8 cellular contexts compared by ENCODE assay signal in the genomic region with DNA sequence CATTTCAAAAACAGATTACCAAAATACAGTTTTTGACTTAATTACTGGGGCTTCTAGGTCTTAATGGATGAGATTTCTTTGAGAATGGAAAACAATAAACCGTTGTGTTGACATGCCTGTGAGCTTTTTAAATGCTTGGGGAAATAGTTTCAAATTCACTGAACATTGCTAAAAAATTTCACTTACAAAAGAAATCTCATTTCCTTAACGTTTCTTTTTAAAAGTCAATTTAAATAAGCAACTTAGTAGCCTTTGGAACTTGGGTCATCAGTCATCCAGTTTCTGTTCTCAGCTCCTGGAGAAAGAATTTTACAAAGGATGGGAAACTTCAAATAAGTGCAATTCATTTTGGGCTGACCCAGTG. TPM values are rescaled to one million over a fixed set of nuclear protein-coding genes. Genes with fewer than 3 reads are reported as not detected.
A peak's percentile ranks its signal among the peaks of the same experiment; 100 is the strongest.
DNase-seq lines count a peak whose midpoint lies in the region; ATAC-seq, FAIRE-seq and TF ChIP-seq lines count a peak whose summit lies in the region.

No MANE protein-coding gene starts in this region.

- no peak for TF ChIP-seq CTCF in left ventricle myocardium inferior (IDR thresholded peaks at IDR 0.05; ENCODE audit: borderline replicate concordance)
- TF ChIP-seq CTCF in MCF 10A (IDR thresholded peaks at IDR 0.05; ENCODE audit: unreplicated experiment) = no peak
- no peak for TF ChIP-seq CTCF in uterus (IDR thresholded peaks at IDR 0.05)

- no peak for FAIRE-seq in HTR-8/SVneo (lab: Jason Lieb, UNC)

- H3K27me3 ChIP-seq in left ventricle myocardium inferior (ENCODE audit: low read depth) (no peaks in the 10 kb centered on the region), mononuclear cell (ENCODE audit: insufficient read depth, low read length) (no peaks in the 10 kb centered on the region), uterus (no peaks in the 10 kb centered on the region)

- H3K9me3 ChIP-seq in left ventricle myocardium inferior (replicated peaks) (no peaks in the 10 kb centered on the region), mononuclear cell (ENCODE audit: low read depth, low read length) (no peaks in the 10 kb centered on the region), uterus (no peaks in the 10 kb centered on the region)

- ATAC-seq in Right ventricle myocardium superior (ENCODE audit: poor library complexity) (no peak), HG02884 (IDR thresholded peaks at IDR 0.05; ENCODE audit: unreplicated experiment) (no peak), GM19452 (IDR thresholded peaks at IDR 0.05; ENCODE audit: unreplicated experiment) (no peak)

- H3K4me1 Mint-ChIP-seq in MCF 10A (ENCODE audit: insufficient read depth, unreplicated experiment) = peaks cover 36% of the 10 kb centered on the region

- BruUV-seq in MCF 10A (replicated peaks; lab: Mats Ljungman, UMichigan) = no TSS peak

- DNase-seq in left ventricle myocardium inferior (no peak), Right ventricle myocardium superior (no peak), MCF 10A (ENCODE audit: unreplicated experiment) (no peak), uterus (no peak), HTR-8/SVneo (ENCODE audit: insufficient read length, low spot score) (no peak)

- POLR2A ChIA-PET in MCF 10A (lab: Yijun Ruan, JAX) = interaction anchor here (1.2 to 5.2 kb wide), 6 partner anchors 11 to 147 kb away, joined by 3 to 49 read pairs (median 5); partner anchors contain the start of gene CCDC9

- peak overlapping the region; percentile 99 for H3K27ac Mint-ChIP-seq in MCF 10A (ENCODE audit: low read depth, unreplicated experiment)

- intact Hi-C loops in left ventricle myocardium inferior (cut with micrococcal nuclease) (no loop called here), Right ventricle myocardium superior (cut with DNase I) (no loop called here), MCF 10A (cut with micrococcal nuclease) (no loop called here), uterus (cut with DNase I; ENCODE audit: low total_unique reads) (no loop called here)

- H3K36me3 Mint-ChIP-seq in MCF 10A (ENCODE audit: insufficient read depth, unreplicated experiment) = peaks cover 26% of the 10 kb centered on the region

- H3K4me3 ChIP-seq in left ventricle myocardium inferior = peak overlapping the region; percentile 95
- H3K4me3 ChIP-seq in mononuclear cell (ENCODE audit: low read length) = peak overlapping the region; percentile 0
- H3K4me3 ChIP-seq in uterus = no peak overlapping the region

- H3K4me1 ChIP-seq in left ventricle myocardium inferior (peaks cover 88% of the 10 kb centered on the region), mononuclear cell (ENCODE audit: insufficient read depth, low read length) (peaks cover 53% of the 10 kb centered on the region), uterus (peaks cover 0 to 13% of the 10 kb centered on the region in 2 donors)

- H3K36me3 ChIP-seq in left ventricle myocardium inferior (no peaks in the 10 kb centered on the region), uterus (no peaks in the 10 kb centered on the region)

- no peaks in the 10 kb centered on the region for H3K27me3 Mint-ChIP-seq in MCF 10A (ENCODE audit: insufficient read depth, unreplicated experiment)

- peak overlapping the region; percentile 94 for H3K4me3 Mint-ChIP-seq in MCF 10A (ENCODE audit: unreplicated experiment)

- H3K27ac ChIP-seq in left ventricle myocardium inferior (replicated peaks) (peak overlapping the region; percentile 100), uterus (peak overlapping the region; percentile 100)

- no peaks in the 10 kb centered on the region for H3K9me3 Mint-ChIP-seq in MCF 10A (ENCODE audit: unreplicated experiment)

- CTCF ChIA-PET in MCF 10A (lab: Yijun Ruan, JAX) = interaction anchor here (0.8 kb wide), 1 partner anchor 249 kb away, joined by 3 read pairs; no protein-coding TSS in a partner anchor

- no peak for TF ChIP-seq POLR2A in uterus (IDR thresholded peaks at IDR 0.05)

RNA-seq across cellular contexts. Expression of gene ZC3H4, which starts 4.4 kb away (rescaled TPM):
- total RNA-seq in left ventricle myocardium inferior = 22.1 TPM
- 20.6 TPM for total RNA-seq in Right ventricle myocardium superior
- total RNA-seq in MCF 10A (2022) = 41.4 and 41.8 TPM in 2 replicates
- total RNA-seq in mononuclear cell = 10.4 TPM
- total RNA-seq in uterus = 10 to 100 TPM in 3 of 4 donors, 1 to 10 TPM in 1; 3.3 to 43.1 (median 18.3) TPM

RNA-seq across cellular contexts. Expression of gene SAE1, which starts 21.5 kb away (rescaled TPM):
- total RNA-seq in left ventricle myocardium inferior = 42.5 TPM
- 42.2 TPM for total RNA-seq in Right ventricle myocardium superior
- 76.1 and 81.7 TPM in 2 replicates for total RNA-seq in MCF 10A (2022)
- 29.5 TPM for total RNA-seq in mononuclear cell
- total RNA-seq in uterus = 100 to 1,000 TPM in 1 of 4 donors, 10 to 100 TPM in 3; 17.6 to 144 (median 45.6) TPM

Comparison
In these comparisons a context has a peak if more than half of its experiments do, and no peak if none do; other contexts are left out.
1. H3K4me3 ChIP-seq: peak in left ventricle myocardium inferior (single experiment) and mononuclear cell (single experiment); none in uterus (0 of 2).